ENCODE assay signal across 36 cellular contexts in genomic region chr12:4026476-4026875, GRCh38.
DNase-seq lines count a peak whose midpoint lies in the region; ATAC-seq, FAIRE-seq and TF ChIP-seq lines count a peak whose summit lies in the region.
"Had no signal": no experiment of that assay in that cellular context is flagged by ENCODE, and none has a peak within 500 bp of the region (broad histone marks: within the 10 kb centered on the region; RNA-seq: fewer than 3 reads in every experiment).

No MANE protein-coding gene starts in this region.

- H3K4me3 ChIP-seq in CD4-positive, CD25-positive, alpha-beta regulatory T cell (ENCODE audit: low read depth, low read length), result no peak overlapping the region
- peak overlapping the region; percentile 10; the same call in 1 of the 2 replicates for H3K4me3 ChIP-seq in HUES6 (ENCODE audit: low read depth, low read length)
- H3K4me3 ChIP-seq in H1 (ENCODE audit: extremely low read depth in 1 of 4, insufficient read depth in 2 of 4, low read depth in 3 of 4, low read length in 4 of 4), result peak overlapping the region in 1 of 4 experiments; percentile 41; a peak in 2 of 8 replicates
- H3K4me3 ChIP-seq: A549, cardiac muscle cell, ovary, testis had no signal

- POLR2A ChIA-PET in H1 (lab: Charles Lee; ENCODE audit: partially characterized antibody), result interaction anchor here (1.0 to 1.8 kb wide), 6 partner anchors 10 to 247 kb away, joined by 3 to 5 read pairs (median 4); partner anchors contain the start of gene CCND2
- POLR2A ChIA-PET in naive thymus-derived CD8-positive, alpha-beta T cell (lab: Charles Lee), result interaction anchor here (0.5 to 1.2 kb wide), 6 partner anchors 37 to 245 kb away, joined by 3 to 6 read pairs (median 4); no protein-coding TSS in a partner anchor

- ATAC-seq in CD4-positive, CD25-positive, alpha-beta regulatory T cell (ENCODE audit: low read depth in 2 of 2), result no peak
- ATAC-seq in naive thymus-derived CD8-positive, alpha-beta T cell, result no peak
- ATAC-seq: A549, natural killer cell had no signal

- peak overlapping the region; percentile 97 for H2BK120ac ChIP-seq in H1 (replicated peaks; ENCODE audit: low read depth, low read length)

- no peak overlapping the region for H2BK15ac ChIP-seq in H1 (ENCODE audit: low read length)

- DNase-seq in CD4-positive, CD25-positive, alpha-beta regulatory T cell, result no peak
- no peak for DNase-seq in H1 (ENCODE audit: low read depth in 1 of 2, low spot score in 2 of 2)
- DNase-seq in naive thymus-derived CD8-positive, alpha-beta T cell, result no peak
- no peak for DNase-seq in NCI-H748 treated with DMSO at 0.1 percent for 48 hours (lab: John Stamatoyannopoulos, UW)
- DNase-seq in inferior parietal cortex (ENCODE audit: extremely low spot score), result no peak
- DNase-seq in immature natural killer cell, result no peak
- DNase-seq in AG20443 (ENCODE audit: low spot score), result no peak
- DNase-seq: activated CD4-positive, alpha-beta T cell treated with anti-CD3 and anti-CD28 coated beads for 4 hours; activated CD8-positive, alpha-beta memory T cell treated with anti-CD3 and anti-CD28 coated beads for 24 hours; activated naive CD4-positive, alpha-beta T cell treated with anti-CD3 and anti-CD28 coated beads, Interleukin-2, amount 50 U/mL, for 16 hours; activated T-cell treated with anti-CD3 and anti-CD28 coated beads for 4 hours; CD8-positive, alpha-beta memory T cell; DMS 273 treated with DMSO at 0.1 percent for 48 hours; effector memory CD4-positive, alpha-beta T cell; Kasumi-1; MV-4-11; natural killer cell; NCI-H146; NCI-H2107; NCI-H345; NCI-H774; ovary; retina; SIG-M5; small intestine; stimulated activated CD4-positive, alpha-beta T cell treated with anti-CD3 and anti-CD28 coated beads, Interleukin-1b, Interleukin-23, amount 100 ng/mL, for 48 hours; testis had no signal

- no peaks in the 10 kb centered on the region for H4K20me1 ChIP-seq in H1 (replicated peaks in 1 of 2; ENCODE audit: control insufficient read depth in 1 of 2, insufficient read depth in 2 of 2, low read length in 2 of 2)

- TF ChIP-seq CTCF in H1 (IDR thresholded peaks at IDR 0.05; ENCODE audit: control extremely low read depth in 1 of 3, insufficient read depth in 1 of 3, low read depth in 1 of 3, low read length in 3 of 3), result no peak

- peak overlapping the region in 2 of 4 donors; percentile 17 to 55 for H3K4me3 Mint-ChIP-seq in CD4-positive, CD25-positive, alpha-beta regulatory T cell
- peak overlapping the region in 2 of 10 donors; percentile 29 to 85 for H3K4me3 Mint-ChIP-seq in naive thymus-derived CD8-positive, alpha-beta T cell
- H3K4me3 Mint-ChIP-seq in immature natural killer cell, result no peak overlapping the region
- H3K4me3 Mint-ChIP-seq: natural killer cell; stimulated activated naive CD8-positive, alpha-beta T cell treated with anti-CD3 and anti-CD28 coated beads, Interleukin-15, Interleukin-2, amounts not matched to agents 100 ng/mL and 50 ng/mL, for 24 hours had no signal

- H4K5ac ChIP-seq in H1 (ENCODE audit: insufficient read length, low read depth, low read length), result peak overlapping the region; percentile 2

- TF ChIP-seq RAD21 in H1 (IDR thresholded peaks at IDR 0.05 in 1 of 2, conservative IDR thresholded peaks at IDR 0.05 in 1 of 2; ENCODE audit: low read depth in 2 of 2, low read length in 2 of 2), result no peak

- no peaks in the 10 kb centered on the region for H3K79me2 ChIP-seq in H1 (ENCODE audit: control insufficient read depth in 1 of 2, insufficient read depth in 2 of 2, low read length in 2 of 2)

- H3K56ac ChIP-seq in H1 (replicated peaks; ENCODE audit: insufficient read length, low read depth, low read length), result peak overlapping the region; percentile 55

- peak overlapping the region; percentile 96 for H2AK5ac ChIP-seq in H1 (ENCODE audit: low read depth, low read length)

- TF ChIP-seq EP300 in H1 (IDR thresholded peaks at IDR 0.05; ENCODE audit: borderline replicate concordance in 1 of 2, low read depth in 2 of 2, low read length in 2 of 2), result no peak

- no peaks in the 10 kb centered on the region for H3K9me3 ChIP-seq in CD4-positive, CD25-positive, alpha-beta regulatory T cell (ENCODE audit: control insufficient read depth in 2 of 2, low read length in 2 of 2)
- H3K9me3 ChIP-seq in HUES6 (ENCODE audit: control insufficient read depth, insufficient read depth, low read depth, low read length) (no peaks in the 10 kb centered on the region), H1 (ENCODE audit: insufficient read depth in 2 of 2, low read depth in 1 of 2, low read length in 1 of 2) (no peaks in the 10 kb centered on the region)
- H3K9me3 ChIP-seq: A549, ovary, testis had no signal

- peak overlapping the region in 2 of 3 donors; percentile 10 to 42 for H3K27ac Mint-ChIP-seq in CD4-positive, CD25-positive, alpha-beta regulatory T cell
- H3K27ac Mint-ChIP-seq in naive thymus-derived CD8-positive, alpha-beta T cell, result peak overlapping the region in 8 of 10 donors; percentile 3 to 94 (median 86)
- H3K27ac Mint-ChIP-seq in immature natural killer cell, result peak overlapping the region in 1 of 6 donors; percentile 7
- H3K27ac Mint-ChIP-seq: activated T-helper 2 cell treated with anti-CD3 and anti-CD28 coated beads, Interferon-gamma antibody, Interleukin-2, Interleukin-4, amounts not matched to agents 10 μg/mL and 5 μg/mL and 100 μg/mL, durations not matched to agents 14 hours and 24 hours and 36 hours; stimulated activated naive CD8-positive, alpha-beta T cell treated with anti-CD3 and anti-CD28 coated beads, Interleukin-15, Interleukin-2, amounts not matched to agents 100 ng/mL and 50 ng/mL, for 24 hours had no signal

- H3K23ac ChIP-seq in H1 (ENCODE audit: insufficient read length), result no peak overlapping the region

- peak overlapping the region; percentile 100 for H2BK5ac ChIP-seq in H1 (ENCODE audit: low read depth, low read length)

- WGBS in H1 (ENCODE audit: extremely low coverage in 1 of 2, insufficient coverage in 1 of 2, insufficient read length in 1 of 2, insufficient replicate concordance in 2 of 2, low coverage in 1 of 2, low lambda C conversion rate in 2 of 2, missing lambda C conversion rate in 1 of 2), 2 experiments, result 77% methylated on average over 7 of the region's 7 CpGs; no CpG with 5 or more reads in 1 of the 2 experiments

- no peaks in the 10 kb centered on the region for H3K36me3 ChIP-seq in CD4-positive, CD25-positive, alpha-beta regulatory T cell (ENCODE audit: control insufficient read depth, insufficient read depth, low read length)
- H3K36me3 ChIP-seq in HUES6 (ENCODE audit: control insufficient read depth, insufficient read depth, low read length) (peaks cover 17% of the 10 kb centered on the region; the same call in 1 of the 2 replicates), H1 (ENCODE audit: control insufficient read depth in 2 of 4, insufficient read depth in 4 of 4, low read length in 3 of 4) (no peaks in the 10 kb centered on the region)
- H3K36me3 ChIP-seq: cardiac muscle cell, ovary had no signal

- H3K27me3 Mint-ChIP-seq in CD4-positive, CD25-positive, alpha-beta regulatory T cell, result peaks cover 9% of the 10 kb centered on the region
- H3K27me3 Mint-ChIP-seq in naive thymus-derived CD8-positive, alpha-beta T cell, result no peaks in the 10 kb centered on the region
- H3K27me3 Mint-ChIP-seq in immature natural killer cell (ENCODE audit: low read depth in 3 of 3), result peaks cover 1 to 7% (median 4%) of the 10 kb centered on the region in 3 donors
- H3K27me3 Mint-ChIP-seq: stimulated activated naive CD8-positive, alpha-beta T cell treated with anti-CD3 and anti-CD28 coated beads, Interleukin-15, Interleukin-2, amounts not matched to agents 100 ng/mL and 50 ng/mL, for 24 hours had no signal

- no peak overlapping the region for H4K8ac ChIP-seq in H1 (ENCODE audit: extremely low read depth, insufficient read depth, low read length)

- H4K91ac ChIP-seq in H1 (replicated peaks; ENCODE audit: insufficient read length, low read length), result peak overlapping the region; percentile 99

- H3K9ac ChIP-seq in HUES6 (ENCODE audit: low read length), result peak overlapping the region; percentile 83
- peak overlapping the region in 1 of 4 experiments; percentile 28; a peak in 2 of 7 replicates for H3K9ac ChIP-seq in H1 (replicated peaks in 1 of 4; ENCODE audit: extremely low read depth in 1 of 4, low read depth in 3 of 4, low read length in 3 of 4)

- H3K27ac ChIP-seq in CD4-positive, CD25-positive, alpha-beta regulatory T cell (ENCODE audit: insufficient read depth, low read length, poor library complexity, severe bottlenecking), result no peak overlapping the region
- H3K27ac ChIP-seq in HUES6 (ENCODE audit: low read depth, low read length), result peak overlapping the region; percentile 77
- no peak overlapping the region for H3K27ac ChIP-seq in H1 (ENCODE audit: low read depth, low read length)
- H3K27ac ChIP-seq: A549, cardiac muscle cell, ovary, testis had no signal

- H3K27me3 ChIP-seq in CD4-positive, CD25-positive, alpha-beta regulatory T cell (ENCODE audit: control insufficient read depth, insufficient read depth, low read length), result no peaks in the 10 kb centered on the region
- H3K27me3 ChIP-seq in HUES6 (ENCODE audit: control insufficient read depth, insufficient read depth, low read length) (no peaks in the 10 kb centered on the region; the same call in 1 of the 2 replicates), H1 (replicated peaks in 1 of 4; ENCODE audit: control insufficient read depth in 3 of 4, extremely low read depth in 1 of 4, insufficient read depth in 3 of 4, low read length in 3 of 4) (peaks cover 2 to 10% (median 2%) of the 10 kb centered on the region in 4 experiments; a peak in 5 of 7 replicates)
- H3K27me3 ChIP-seq: ovary, testis had no signal

- H3K14ac ChIP-seq in H1 (ENCODE audit: insufficient read length), result no peak overlapping the region

- peaks cover 22% of the 10 kb centered on the region for H3K4me1 ChIP-seq in CD4-positive, CD25-positive, alpha-beta regulatory T cell (ENCODE audit: control insufficient read depth, insufficient read depth, low read length, poor library complexity, severe bottlenecking)
- peaks cover 61% of the 10 kb centered on the region for H3K4me1 ChIP-seq in HUES6 (ENCODE audit: control insufficient read depth, insufficient read depth, low read length)
- peaks cover 22 to 41% (median 35%) of the 10 kb centered on the region in 4 experiments for H3K4me1 ChIP-seq in H1 (replicated peaks in 1 of 4; ENCODE audit: control insufficient read depth in 3 of 4, insufficient read depth in 4 of 4, low read length in 3 of 4)

- no peak overlapping the region for H2AFZ ChIP-seq in H1 (ENCODE audit: low read length)

- H2BK12ac ChIP-seq in H1 (ENCODE audit: low read depth, low read length), result peak overlapping the region; percentile 98

- H3K79me1 ChIP-seq in H1 (ENCODE audit: low read depth, low read length), result no peaks in the 10 kb centered on the region

- peaks cover 11 to 46% (median 20%) of the 10 kb centered on the region in 4 donors for H3K4me1 Mint-ChIP-seq in CD4-positive, CD25-positive, alpha-beta regulatory T cell
- H3K4me1 Mint-ChIP-seq in naive thymus-derived CD8-positive, alpha-beta T cell, result peaks cover 22 to 47% (median 42%) of the 10 kb centered on the region in 4 donors
- H3K4me1 Mint-ChIP-seq in immature natural killer cell, result peaks cover 22% of the 10 kb centered on the region in 2 donors

- H2BK20ac ChIP-seq in H1 (ENCODE audit: low read length), result peak overlapping the region; percentile 89; the same call in 1 of the 2 replicates

- H3K18ac ChIP-seq in H1 (ENCODE audit: extremely low read depth, low read length), result peak overlapping the region; percentile 98

- CTCF ChIA-PET in H1 (lab: Charles Lee; ENCODE audit: partially characterized antibody), result interaction anchor here (1.2 to 10.2 kb wide), 8 partner anchors 11 to 250 kb away, joined by 3 to 102 read pairs (median 5); no protein-coding TSS in a partner anchor

- H3K9me3 Mint-ChIP-seq in CD4-positive, CD25-positive, alpha-beta regulatory T cell, result no peaks in the 10 kb centered on the region
- no peaks in the 10 kb centered on the region for H3K9me3 Mint-ChIP-seq in naive thymus-derived CD8-positive, alpha-beta T cell
- no peaks in the 10 kb centered on the region for H3K9me3 Mint-ChIP-seq in immature natural killer cell
- H3K9me3 Mint-ChIP-seq: activated T-helper 2 cell treated with anti-CD3 and anti-CD28 coated beads, Interferon-gamma antibody, Interleukin-2, Interleukin-4, amounts not matched to agents 10 μg/mL and 5 μg/mL and 100 μg/mL, durations not matched to agents 14 hours and 24 hours and 36 hours; CD8-positive, alpha-beta memory T cell; natural killer cell; stimulated activated naive CD8-positive, alpha-beta T cell treated with anti-CD3 and anti-CD28 coated beads, Interleukin-15, Interleukin-2, amounts not matched to agents 100 ng/mL and 50 ng/mL, for 24 hours had no signal

- no peak; a peak in 1 of 3 replicates for TF ChIP-seq POLR2A in H1 (IDR thresholded peaks at IDR 0.05; ENCODE audit: control extremely low read depth in 1 of 2, low read depth in 2 of 2, low read length in 2 of 2)

- peak overlapping the region; percentile 11 for H3K4ac ChIP-seq in H1 (replicated peaks; ENCODE audit: insufficient read length, low read depth, low read length)

- no peak for FAIRE-seq in H1 (lab: Jason Lieb, UNC)
- FAIRE-seq: A549, colon, GM18507, H54, small intestine, urothelium cell line had no signal

- H3K4me2 ChIP-seq in H1 (ENCODE audit: insufficient read depth in 1 of 2, low read depth in 2 of 2, low read length in 2 of 2), result peak overlapping the region; percentile 68 to 92; a peak in 3 of 4 replicates
- H3K4me2 ChIP-seq: A549 had no signal

- peaks cover 5% of the 10 kb centered on the region; the same call in 1 of the 2 replicates for H3K23me2 ChIP-seq in H1 (ENCODE audit: low read depth, low read length)

- no peaks in the 10 kb centered on the region for H3K36me3 Mint-ChIP-seq in CD4-positive, CD25-positive, alpha-beta regulatory T cell
- no peaks in the 10 kb centered on the region for H3K36me3 Mint-ChIP-seq in naive thymus-derived CD8-positive, alpha-beta T cell
- no peaks in the 10 kb centered on the region for H3K36me3 Mint-ChIP-seq in immature natural killer cell
- H3K36me3 Mint-ChIP-seq: natural killer cell had no signal
